Comparison of ENCODE assay signal across 20 cellular contexts in the genomic region with DNA sequence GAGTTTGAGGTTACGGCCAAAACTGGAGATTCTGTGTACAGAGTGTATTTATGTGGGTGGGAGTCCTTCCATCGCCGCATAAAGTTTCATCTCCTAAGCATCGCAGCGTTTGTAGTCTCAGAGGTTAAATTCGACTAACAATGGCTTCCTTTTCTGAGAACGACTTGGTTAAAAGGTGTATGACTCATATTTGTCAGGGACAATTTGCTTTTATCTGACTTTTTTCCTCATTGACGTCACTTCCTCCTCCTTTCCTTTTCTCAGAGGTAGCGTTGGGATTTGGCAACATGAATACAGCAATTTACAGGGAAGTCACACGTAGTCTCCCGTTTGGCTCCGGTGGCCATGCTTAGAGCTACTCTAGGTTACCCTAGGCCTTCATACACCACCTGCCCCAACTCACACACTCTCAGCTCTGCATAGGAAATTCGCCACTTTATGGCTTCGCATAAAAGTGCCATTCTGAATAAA. TPM values are rescaled to one million over a fixed set of nuclear protein-coding genes. Genes with fewer than 3 reads are reported as not detected.
DNase-seq lines count a peak whose midpoint lies in the region; ATAC-seq and TF ChIP-seq lines count a peak whose summit lies in the region.
"Had no signal": no experiment of that assay in that cellular context is flagged by ENCODE, and none has a peak within 500 bp of the region (broad histone marks: within the 10 kb centered on the region; RNA-seq: fewer than 3 reads in every experiment).

No MANE protein-coding gene starts in this region.

- H3K27ac ChIP-seq in HUES48 (ENCODE audit: low read depth, low read length) (peak overlapping the region; percentile 65), mucosa of rectum (ENCODE audit: low read depth in 2 of 2, low read length in 2 of 2) (peak overlapping the region; percentile 59 to 94), gastrocnemius medialis (no peak overlapping the region)

- H3K9ac ChIP-seq in HUES48 (ENCODE audit: low read depth, low read length) (no peak overlapping the region), mucosa of rectum (ENCODE audit: low read depth in 1 of 2, low read length in 2 of 2) (no peak overlapping the region)

- H3K4me1 ChIP-seq in HUES48 (ENCODE audit: control insufficient read depth, insufficient read depth, low read length) (peaks cover 29% of the 10 kb centered on the region), mucosa of rectum (ENCODE audit: control insufficient read depth in 2 of 2, insufficient read depth in 2 of 2, low read length in 2 of 2) (peaks cover 13 to 32% of the 10 kb centered on the region in 2 donors), gastrocnemius medialis (no peaks in the 10 kb centered on the region)

- DNase-seq in CD1c-positive myeloid dendritic cell (ENCODE audit: extremely low spot score) = peak; percentile 36
- peak; percentile 81 for DNase-seq in dermis blood vessel endothelial cell
- no peak for DNase-seq in NCI-H1092 (lab: John Stamatoyannopoulos, UW)
- no peak for DNase-seq in G401 (ENCODE audit: low spot score)
- DNase-seq in gastrocnemius medialis = no peak
- no peak for DNase-seq in NCI-H1694 (lab: John Stamatoyannopoulos, UW)
- DNase-seq: activated CD4-positive, alpha-beta memory T cell treated with anti-CD3 and anti-CD28 coated beads for 36 hours; activated naive CD8-positive, alpha-beta T cell treated with anti-CD3 and anti-CD28 coated beads, Interleukin-2, amount 10 ng/mL, durations not matched to agents 7 days and 5 days; activated T-cell treated with anti-CD3 and anti-CD28 coated beads, Interleukin-2, amount 50 U/mL, for 24 hours; COR-L47; cortex of kidney; GF-D8; MG63; NCI-H187 treated with DMSO at 0.1 percent for 48 hours; stimulated activated naive CD8-positive, alpha-beta T cell treated with anti-CD3 and anti-CD28 coated beads, Interleukin-15, Interleukin-2, amounts not matched to agents 100 U/mL and 50 U/mL, for 24 hours had no signal

- TF ChIP-seq CTCF in gastrocnemius medialis (IDR thresholded peaks at IDR 0.05 in 4 of 5, conservative IDR thresholded peaks at IDR 0.05 in 1 of 5) = no peak

- H3K36me3 ChIP-seq in HUES48 (ENCODE audit: control insufficient read depth, insufficient read depth, low read length) (no peaks in the 10 kb centered on the region), mucosa of rectum (ENCODE audit: control insufficient read depth in 2 of 2, insufficient read depth in 2 of 2, low read length in 2 of 2) (no peaks in the 10 kb centered on the region), gastrocnemius medialis (no peaks in the 10 kb centered on the region)
- H3K36me3 ChIP-seq: MG63 had no signal

- intact Hi-C loops in gastrocnemius medialis (cut with DNase I; ENCODE audit: low total_unique reads) = no loop called here

- H3K9me3 ChIP-seq in HUES48 (ENCODE audit: control insufficient read depth, insufficient read depth, low read length) (no peaks in the 10 kb centered on the region), mucosa of rectum (ENCODE audit: control insufficient read depth in 2 of 2, low read length in 2 of 2) (no peaks in the 10 kb centered on the region), gastrocnemius medialis (no peaks in the 10 kb centered on the region)
- H3K9me3 ChIP-seq: MG63 had no signal

- H3K4me3 ChIP-seq in HUES48 (ENCODE audit: low read depth, low read length) (no peak overlapping the region), mucosa of rectum (ENCODE audit: low read length in 2 of 2) (peak overlapping the region in 1 of 2 donors; percentile 23), gastrocnemius medialis (no peak overlapping the region)
- H3K4me3 ChIP-seq: GM12878, MG63 had no signal

- H3K27me3 ChIP-seq in HUES48 (ENCODE audit: control insufficient read depth, insufficient read depth, low read length) (peaks cover 49% of the 10 kb centered on the region), mucosa of rectum (ENCODE audit: control insufficient read depth in 2 of 2, insufficient read depth in 2 of 2, low read length in 2 of 2) (no peaks in the 10 kb centered on the region), gastrocnemius medialis (no peaks in the 10 kb centered on the region)
- H3K27me3 ChIP-seq: MG63 had no signal

- no peak for TF ChIP-seq POLR2A in gastrocnemius medialis (IDR thresholded peaks at IDR 0.05)

- in situ Hi-C loops in G401 (cut with HindIII; ENCODE audit: low sequenced_read_pairs) (no loop called here), gastrocnemius medialis (cut with MboI; ENCODE audit: low sequenced_read_pairs in 4 of 4) (no loop called here)

- ATAC-seq in gastrocnemius medialis = no peak
- ATAC-seq: GM12878, left lobe of liver, sciatic nerve had no signal

RNA-seq across cellular contexts. Expression of gene TCF7L2, which starts 37.6 kb away (rescaled TPM):
- total RNA-seq in dermis blood vessel endothelial cell = 2.9 and 3.8 TPM in 2 replicates
- total RNA-seq in G401 (2014; rRNA removed; shearing (Covaris generic)) = 0.06 and 0.88 TPM in 2 replicates
- 1 to 10 TPM; 4.6 to 5.1 (median 5.0) TPM for total RNA-seq in gastrocnemius medialis

Comparison
In these comparisons a context has a peak if more than half of its experiments do, and no peak if none do; other contexts are left out.
1. DNase-seq: peak in CD1c-positive myeloid dendritic cell (single experiment) and dermis blood vessel endothelial cell (single experiment); none in NCI-H1092 (single experiment), G401 (single experiment), gastrocnemius medialis (0 of 2) and NCI-H1694 (single experiment).
2. H3K27ac ChIP-seq: peak in HUES48 (single experiment) and mucosa of rectum (2 of 2); none in gastrocnemius medialis (0 of 4).